ENCODE assay signal across 1 cellular context in genomic region chr9:131700765-131701433, GRCh38.
TF ChIP-seq lines count a peak whose summit lies in the region.

No MANE protein-coding gene starts in this region.

TF ChIP-seq in A549, 52 proteins besides CTCF, POLR2A, EP300 and RAD21:
- TF ChIP-seq HOXB13 (CRISPR knock-in tag; IDR thresholded peaks at IDR 0.05; ENCODE audit: low read depth) (no peak), RFX5 (IDR thresholded peaks at IDR 0.05) (no peak), TP53 (CRISPR knock-in tag; IDR thresholded peaks at IDR 0.05) (no peak), MAFK (IDR thresholded peaks at IDR 0.05; ENCODE audit: partially characterized antibody) (peak; percentile 90), JUNB (IDR thresholded peaks at IDR 0.05) (no peak), PHF8 (IDR thresholded peaks at IDR 0.05; ENCODE audit: borderline replicate concordance, low read depth) (no peak), REST (IDR thresholded peaks at IDR 0.05) (no peak), MAX (IDR thresholded peaks at IDR 0.05) (no peak), SREBF2 (IDR thresholded peaks at IDR 0.05) (no peak), MYC (IDR thresholded peaks at IDR 0.05; ENCODE audit: borderline replicate concordance, low read length) (no peak), SMC3 (IDR thresholded peaks at IDR 0.05) (no peak), CBX8 (IDR thresholded peaks at IDR 0.05) (no peak), KDM5A (IDR thresholded peaks at IDR 0.05) (no peak), NFE2L2 (conservative IDR thresholded peaks at IDR 0.05; ENCODE audit: low read length) (peak; percentile 38; the same call in 1 of the 2 replicates), MAZ (IDR thresholded peaks at IDR 0.05; ENCODE audit: borderline replicate concordance, low read depth, low read length) (no peak)
